In the genomic region with DNA sequence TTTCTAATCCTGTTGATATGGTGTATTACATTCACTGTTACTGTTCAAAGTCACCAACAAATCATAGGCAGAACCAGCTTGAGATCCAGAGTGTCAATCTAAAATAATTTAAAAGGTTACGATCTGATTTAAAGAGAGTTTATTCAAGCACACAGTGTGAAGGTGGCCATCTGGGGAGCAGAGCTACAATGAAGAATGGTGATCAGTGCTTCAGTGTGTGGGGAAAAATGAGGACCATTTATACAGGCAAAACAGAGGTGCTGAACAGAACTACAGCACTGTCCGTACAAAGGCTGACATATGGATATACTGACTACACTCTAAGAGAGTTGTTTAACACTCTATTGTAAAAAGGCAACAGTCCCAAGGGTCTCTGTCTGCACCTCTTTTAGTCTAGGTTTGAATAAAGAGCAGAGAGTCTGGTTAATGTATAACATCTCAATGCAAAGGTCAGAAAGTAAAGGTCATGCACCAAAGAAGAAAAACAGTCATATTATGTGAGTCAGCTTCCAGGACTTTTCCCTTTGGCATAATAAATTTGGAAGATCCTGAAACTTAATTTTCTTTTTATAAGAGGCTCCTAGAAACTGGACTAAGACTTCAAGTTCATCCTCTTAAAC, we compare ENCODE assay signal across 1 cellular context.
A peak's percentile ranks its signal among the peaks of the same experiment; 100 is the strongest.
TF ChIP-seq lines count a peak whose summit lies in the region.

No MANE protein-coding gene starts in this region.

TF ChIP-seq in HepG2, 621 proteins besides CTCF, POLR2A, EP300 and RAD21 (continued from another document and continues in another):
- TF ChIP-seq ZNF407 (CRISPR knock-in tag; IDR thresholded peaks at IDR 0.05; ENCODE audit: not compliant biosample characterization) (no peak), ZNF335 (CRISPR knock-in tag; IDR thresholded peaks at IDR 0.05) (no peak), TOE1 (CRISPR knock-in tag; IDR thresholded peaks at IDR 0.05) (no peak), MIER2 (CRISPR knock-in tag; IDR thresholded peaks at IDR 0.05) (0 out of 2 replicates have a peak, but pooled peaks have one; percentile 7), TAF1 (CRISPR knock-in tag; IDR thresholded peaks at IDR 0.05) (peak; percentile 42; the same call in 1 of the 2 replicates), RCOR2 (CRISPR knock-in tag; IDR thresholded peaks at IDR 0.05) (peak; percentile 10; the same call in 1 of the 2 replicates), ZNF567 (CRISPR knock-in tag; IDR thresholded peaks at IDR 0.05; ENCODE audit: borderline replicate concordance) (no peak), IRF2 (CRISPR knock-in tag; IDR thresholded peaks at IDR 0.05) (peak; percentile 71; the same call in 1 of the 2 replicates), ATF7-NPFF (CRISPR knock-in tag; IDR thresholded peaks at IDR 0.05; ENCODE audit: low read depth) (no peak), ARID3A (IDR thresholded peaks at IDR 0.05; ENCODE audit: low read depth, low read length) (peak; percentile 41; the same call in 1 of the 2 replicates), ZC3H13 (CRISPR knock-in tag; IDR thresholded peaks at IDR 0.05) (no peak), BRD4 (CRISPR knock-in tag; IDR thresholded peaks at IDR 0.05) (no peak), SMAD1 (CRISPR knock-in tag; IDR thresholded peaks at IDR 0.05; ENCODE audit: borderline replicate concordance, low read depth) (no peak), CREB3 (CRISPR knock-in tag; IDR thresholded peaks at IDR 0.05) (no peak), DPF2 (CRISPR knock-in tag; IDR thresholded peaks at IDR 0.05; ENCODE audit: borderline replicate concordance, low read depth) (0 out of 2 replicates have a peak, but pooled peaks have one; percentile 56), FOSL2 (CRISPR knock-in tag; IDR thresholded peaks at IDR 0.05) (peak; percentile 49; the same call in 1 of the 2 replicates), POLR2AphosphoS5 (IDR thresholded peaks at IDR 0.05; ENCODE audit: low read depth, low read length) (peak; percentile 84), TOPORS (CRISPR knock-in tag; IDR thresholded peaks at IDR 0.05) (no peak), BORCS8-MEF2B (CRISPR knock-in tag; IDR thresholded peaks at IDR 0.05) (no peak), ZNF652 (CRISPR knock-in tag; IDR thresholded peaks at IDR 0.05; ENCODE audit: borderline replicate concordance, low read depth) (no peak; the same call in 1 of the 2 replicates), HDAC2 (CRISPR knock-in tag; IDR thresholded peaks at IDR 0.05) (0 out of 2 replicates have a peak, but pooled peaks have one; percentile 20), ZBTB7B (CRISPR knock-in tag; IDR thresholded peaks at IDR 0.05) (peak; percentile 45; the same call in 1 of the 2 replicates), MBNL3 (CRISPR knock-in tag; conservative IDR thresholded peaks at IDR 0.05) (no peak), GATAD2A (CRISPR knock-in tag; IDR thresholded peaks at IDR 0.05) (peak; percentile 65), ZNF496 (CRISPR knock-in tag; IDR thresholded peaks at IDR 0.05; ENCODE audit: insufficient replicate concordance) (no peak), HNRNPLL (IDR thresholded peaks at IDR 0.05; ENCODE audit: low read depth, low read length, poor library complexity, severe bottlenecking) (no peak), FOXA3 (CRISPR knock-in tag; IDR thresholded peaks at IDR 0.05) (peak; percentile 56), DBP (CRISPR knock-in tag; IDR thresholded peaks at IDR 0.05; ENCODE audit: not compliant biosample characterization) (no peak), ASH2L (IDR thresholded peaks at IDR 0.05; ENCODE audit: insufficient read length, low read depth, low read length) (peak; percentile 89)
- TF ChIP-seq, protein P1, sequence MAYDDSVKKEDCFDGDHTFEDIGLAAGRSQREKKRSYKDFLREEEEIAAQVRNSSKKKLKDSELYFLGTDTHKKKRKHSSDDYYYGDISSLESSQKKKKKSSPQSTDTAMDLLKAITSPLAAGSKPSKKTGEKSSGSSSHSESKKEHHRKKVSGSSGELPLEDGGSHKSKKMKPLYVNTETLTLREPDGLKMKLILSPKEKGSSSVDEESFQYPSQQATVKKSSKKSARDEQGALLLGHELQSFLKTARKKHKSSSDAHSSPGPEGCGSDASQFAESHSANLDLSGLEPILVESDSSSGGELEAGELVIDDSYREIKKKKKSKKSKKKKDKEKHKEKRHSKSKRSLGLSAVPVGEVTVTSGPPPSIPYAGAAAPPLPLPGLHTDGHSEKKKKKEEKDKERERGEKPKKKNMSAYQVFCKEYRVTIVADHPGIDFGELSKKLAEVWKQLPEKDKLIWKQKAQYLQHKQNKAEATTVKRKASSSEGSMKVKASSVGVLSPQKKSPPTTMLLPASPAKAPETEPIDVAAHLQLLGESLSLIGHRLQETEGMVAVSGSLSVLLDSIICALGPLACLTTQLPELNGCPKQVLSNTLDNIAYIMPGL (CRISPR knock-in tag; IDR thresholded peaks at IDR 0.05; ENCODE audit: borderline replicate concordance in 1 of 2, low read depth in 1 of 2) = no peak
- TF ChIP-seq, protein P2, sequence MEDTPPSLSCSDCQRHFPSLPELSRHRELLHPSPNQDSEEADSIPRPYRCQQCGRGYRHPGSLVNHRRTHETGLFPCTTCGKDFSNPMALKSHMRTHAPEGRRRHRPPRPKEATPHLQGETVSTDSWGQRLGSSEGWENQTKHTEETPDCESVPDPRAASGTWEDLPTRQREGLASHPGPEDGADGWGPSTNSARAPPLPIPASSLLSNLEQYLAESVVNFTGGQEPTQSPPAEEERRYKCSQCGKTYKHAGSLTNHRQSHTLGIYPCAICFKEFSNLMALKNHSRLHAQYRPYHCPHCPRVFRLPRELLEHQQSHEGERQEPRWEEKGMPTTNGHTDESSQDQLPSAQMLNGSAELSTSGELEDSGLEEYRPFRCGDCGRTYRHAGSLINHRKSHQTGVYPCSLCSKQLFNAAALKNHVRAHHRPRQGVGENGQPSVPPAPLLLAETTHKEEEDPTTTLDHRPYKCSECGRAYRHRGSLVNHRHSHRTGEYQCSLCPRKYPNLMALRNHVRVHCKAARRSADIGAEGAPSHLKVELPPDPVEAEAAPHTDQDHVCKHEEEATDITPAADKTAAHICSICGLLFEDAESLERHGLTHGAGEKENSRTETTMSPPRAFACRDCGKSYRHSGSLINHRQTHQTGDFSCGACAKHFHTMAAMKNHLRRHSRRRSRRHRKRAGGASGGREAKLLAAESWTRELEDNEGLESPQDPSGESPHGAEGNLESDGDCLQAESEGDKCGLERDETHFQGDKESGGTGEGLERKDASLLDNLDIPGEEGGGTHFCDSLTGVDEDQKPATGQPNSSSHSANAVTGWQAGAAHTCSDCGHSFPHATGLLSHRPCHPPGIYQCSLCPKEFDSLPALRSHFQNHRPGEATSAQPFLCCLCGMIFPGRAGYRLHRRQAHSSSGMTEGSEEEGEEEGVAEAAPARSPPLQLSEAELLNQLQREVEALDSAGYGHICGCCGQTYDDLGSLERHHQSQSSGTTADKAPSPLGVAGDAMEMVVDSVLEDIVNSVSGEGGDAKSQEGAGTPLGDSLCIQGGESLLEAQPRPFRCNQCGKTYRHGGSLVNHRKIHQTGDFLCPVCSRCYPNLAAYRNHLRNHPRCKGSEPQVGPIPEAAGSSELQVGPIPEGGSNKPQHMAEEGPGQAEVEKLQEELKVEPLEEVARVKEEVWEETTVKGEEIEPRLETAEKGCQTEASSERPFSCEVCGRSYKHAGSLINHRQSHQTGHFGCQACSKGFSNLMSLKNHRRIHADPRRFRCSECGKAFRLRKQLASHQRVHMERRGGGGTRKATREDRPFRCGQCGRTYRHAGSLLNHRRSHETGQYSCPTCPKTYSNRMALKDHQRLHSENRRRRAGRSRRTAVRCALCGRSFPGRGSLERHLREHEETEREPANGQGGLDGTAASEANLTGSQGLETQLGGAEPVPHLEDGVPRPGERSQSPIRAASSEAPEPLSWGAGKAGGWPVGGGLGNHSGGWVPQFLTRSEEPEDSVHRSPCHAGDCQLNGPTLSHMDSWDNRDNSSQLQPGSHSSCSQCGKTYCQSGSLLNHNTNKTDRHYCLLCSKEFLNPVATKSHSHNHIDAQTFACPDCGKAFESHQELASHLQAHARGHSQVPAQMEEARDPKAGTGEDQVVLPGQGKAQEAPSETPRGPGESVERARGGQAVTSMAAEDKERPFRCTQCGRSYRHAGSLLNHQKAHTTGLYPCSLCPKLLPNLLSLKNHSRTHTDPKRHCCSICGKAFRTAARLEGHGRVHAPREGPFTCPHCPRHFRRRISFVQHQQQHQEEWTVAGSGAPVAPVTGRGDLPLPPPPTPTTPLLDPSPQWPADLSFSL (CRISPR knock-in tag; IDR thresholded peaks at IDR 0.05) = no peak
- TF ChIP-seq, protein P3, sequence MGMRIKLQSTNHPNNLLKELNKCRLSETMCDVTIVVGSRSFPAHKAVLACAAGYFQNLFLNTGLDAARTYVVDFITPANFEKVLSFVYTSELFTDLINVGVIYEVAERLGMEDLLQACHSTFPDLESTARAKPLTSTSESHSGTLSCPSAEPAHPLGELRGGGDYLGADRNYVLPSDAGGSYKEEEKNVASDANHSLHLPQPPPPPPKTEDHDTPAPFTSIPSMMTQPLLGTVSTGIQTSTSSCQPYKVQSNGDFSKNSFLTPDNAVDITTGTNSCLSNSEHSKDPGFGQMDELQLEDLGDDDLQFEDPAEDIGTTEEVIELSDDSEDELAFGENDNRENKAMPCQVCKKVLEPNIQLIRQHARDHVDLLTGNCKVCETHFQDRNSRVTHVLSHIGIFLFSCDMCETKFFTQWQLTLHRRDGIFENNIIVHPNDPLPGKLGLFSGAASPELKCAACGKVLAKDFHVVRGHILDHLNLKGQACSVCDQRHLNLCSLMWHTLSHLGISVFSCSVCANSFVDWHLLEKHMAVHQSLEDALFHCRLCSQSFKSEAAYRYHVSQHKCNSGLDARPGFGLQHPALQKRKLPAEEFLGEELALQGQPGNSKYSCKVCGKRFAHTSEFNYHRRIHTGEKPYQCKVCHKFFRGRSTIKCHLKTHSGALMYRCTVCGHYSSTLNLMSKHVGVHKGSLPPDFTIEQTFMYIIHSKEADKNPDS (CRISPR knock-in tag; IDR thresholded peaks at IDR 0.05) = no peak
